Comparison of ENCODE assay signal across 9 cellular contexts in the genomic region with DNA sequence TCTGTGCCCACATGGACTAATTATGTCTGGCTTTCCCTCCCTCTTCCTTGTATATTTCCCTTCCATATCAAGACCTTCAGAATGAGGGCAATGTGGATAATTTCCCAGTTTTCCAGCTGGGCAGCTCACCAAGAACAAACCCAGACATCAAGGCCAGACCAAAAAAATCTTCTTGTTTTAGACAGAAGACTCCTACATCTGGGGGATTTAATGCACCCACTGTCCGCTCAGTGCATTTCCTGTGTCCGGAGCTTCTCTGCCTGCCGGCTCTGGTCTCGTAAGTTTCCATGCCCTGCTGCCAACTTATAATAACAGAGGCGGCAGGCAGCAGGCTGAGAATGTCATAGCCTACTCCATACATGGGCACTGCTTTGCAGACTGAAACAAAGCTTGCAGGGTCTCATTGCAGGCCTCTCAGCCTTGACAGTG.
DNase-seq lines count a peak whose midpoint lies in the region; ATAC-seq and TF ChIP-seq lines count a peak whose summit lies in the region.
"Had no signal": no experiment of that assay in that cellular context is flagged by ENCODE, and none has a peak within 500 bp of the region (broad histone marks: within the 10 kb centered on the region; RNA-seq: fewer than 3 reads in every experiment).

No MANE protein-coding gene starts in this region.

- TF ChIP-seq POLR2A in esophagus squamous epithelium (IDR thresholded peaks at IDR 0.05): no peak
- TF ChIP-seq POLR2A in transverse colon (IDR thresholded peaks at IDR 0.05): no peak

- H3K27ac Mint-ChIP-seq in activated T-helper 1 cell treated with anti-CD3 and anti-CD28 coated beads, Interleukin-12 subunit alpha, Interleukin-12 subunit beta, Interleukin-2, Interleukin-4 antibody, amounts not matched to agents 30 ng/mL and 10 ng/mL and 1 ng/mL, durations not matched to agents 14 hours and 24 hours and 36 hours: peak overlapping the region; percentile 34

- no peak for TF ChIP-seq CTCF in esophagus squamous epithelium (IDR thresholded peaks at IDR 0.05)
- TF ChIP-seq CTCF in transverse colon (IDR thresholded peaks at IDR 0.05): no peak

- H3K9me3 ChIP-seq in esophagus squamous epithelium (peaks cover 0 to 12% (median 10%) of the 10 kb centered on the region in 3 donors), muscle layer of colon (ENCODE audit: low read length) (no peaks in the 10 kb centered on the region), transverse colon (peaks cover 4 to 12% of the 10 kb centered on the region in 2 donors)

- intact Hi-C loops in activated T-helper 1 cell treated with anti-CD3 and anti-CD28 coated beads, Interleukin-12 subunit alpha, Interleukin-12 subunit beta, Interleukin-2, Interleukin-4 antibody, amounts not matched to agents 30 ng/mL and 10 ng/mL and 1 ng/mL, durations not matched to agents 14 hours and 24 hours and 36 hours (cut with micrococcal nuclease): no loop called here
- intact Hi-C loops in esophagus squamous epithelium (cut with DNase I): no loop called here
- intact Hi-C loops in transverse colon (cut with DNase I; ENCODE audit: low total_unique reads): loop anchor here (2.0 kb wide), 1 partner anchor 25 kb away; no protein-coding TSS in a partner anchor

- in situ Hi-C loops in transverse colon (cut with MboI; ENCODE audit: low pct_ligation_motif_present in 1 of 4, low pct_unique_long_range_greater_than_20kb in 1 of 4, low sequenced_read_pairs in 3 of 4): no loop called here

- H3K27ac ChIP-seq in esophagus squamous epithelium (peak overlapping the region; percentile 48 to 89 (median 80)), muscle layer of colon (ENCODE audit: low read depth, low read length) (peak overlapping the region; percentile 83), transverse colon (peak overlapping the region; percentile 78 to 88 (median 82))

- peaks cover 83% of the 10 kb centered on the region for H3K4me1 Mint-ChIP-seq in activated T-helper 1 cell treated with anti-CD3 and anti-CD28 coated beads, Interleukin-12 subunit alpha, Interleukin-12 subunit beta, Interleukin-2, Interleukin-4 antibody, amounts not matched to agents 30 ng/mL and 10 ng/mL and 1 ng/mL, durations not matched to agents 14 hours and 24 hours and 36 hours (ENCODE audit: low read depth)

- H3K27me3 ChIP-seq in esophagus squamous epithelium (no peaks in the 10 kb centered on the region), muscle layer of colon (ENCODE audit: control insufficient read depth in 1 of 2, insufficient read depth in 2 of 2, low read length in 2 of 2) (no peaks in the 10 kb centered on the region), transverse colon (no peaks in the 10 kb centered on the region)

- ATAC-seq in HG02852 (IDR thresholded peaks at IDR 0.05; ENCODE audit: unreplicated experiment): no peak

- H3K9me3 Mint-ChIP-seq in activated T-helper 1 cell treated with anti-CD3 and anti-CD28 coated beads, Interleukin-12 subunit alpha, Interleukin-12 subunit beta, Interleukin-2, Interleukin-4 antibody, amounts not matched to agents 30 ng/mL and 10 ng/mL and 1 ng/mL, durations not matched to agents 14 hours and 24 hours and 36 hours: peaks cover 30% of the 10 kb centered on the region

- H3K4me1 ChIP-seq in esophagus squamous epithelium: peaks cover 17 to 54% (median 31%) of the 10 kb centered on the region in 3 donors
- peaks cover 48% of the 10 kb centered on the region for H3K4me1 ChIP-seq in muscle layer of colon (ENCODE audit: insufficient read depth, low read length)
- H3K4me1 ChIP-seq in transverse colon: peaks cover 22 to 36% (median 28%) of the 10 kb centered on the region in 4 donors

- H3K9ac ChIP-seq in muscle layer of colon (ENCODE audit: low read length): peak overlapping the region; percentile 7

- no peak overlapping the region for H3K4me3 Mint-ChIP-seq in activated T-helper 1 cell treated with anti-CD3 and anti-CD28 coated beads, Interleukin-12 subunit alpha, Interleukin-12 subunit beta, Interleukin-2, Interleukin-4 antibody, amounts not matched to agents 30 ng/mL and 10 ng/mL and 1 ng/mL, durations not matched to agents 14 hours and 24 hours and 36 hours

- 31% methylated on average over 4 of the region's 5 CpGs; no CpG with 5 or more reads in 1 of the 2 donors for WGBS in esophagus squamous epithelium, 2 donors
- WGBS in transverse colon (ENCODE audit: low coverage in 1 of 2), 2 donors: 64% methylated on average over 5 of the region's 5 CpGs; no CpG with 5 or more reads in 1 of the 2 donors

- peaks cover 0 to 57% (median 0%) of the 10 kb centered on the region in 3 donors for H3K36me3 ChIP-seq in esophagus squamous epithelium
- no peaks in the 10 kb centered on the region for H3K36me3 ChIP-seq in muscle layer of colon (ENCODE audit: insufficient read depth, low read length)
- H3K36me3 ChIP-seq in transverse colon: peaks cover 0 to 19% (median 2%) of the 10 kb centered on the region in 4 donors

- H3K27me3 Mint-ChIP-seq in activated T-helper 1 cell treated with anti-CD3 and anti-CD28 coated beads, Interleukin-12 subunit alpha, Interleukin-12 subunit beta, Interleukin-2, Interleukin-4 antibody, amounts not matched to agents 30 ng/mL and 10 ng/mL and 1 ng/mL, durations not matched to agents 14 hours and 24 hours and 36 hours (ENCODE audit: insufficient read depth): no peaks in the 10 kb centered on the region

- peak overlapping the region in 1 of 4 donors; percentile 16 for H3K4me3 ChIP-seq in esophagus squamous epithelium
- peak overlapping the region in 1 of 2 donors; percentile 10 for H3K4me3 ChIP-seq in muscle layer of colon (ENCODE audit: low read depth in 1 of 2, low read length in 2 of 2)
- H3K4me3 ChIP-seq in transverse colon: no peak overlapping the region

- DNase-seq in activated T-helper 1 cell treated with anti-CD3 and anti-CD28 coated beads, Interleukin-12 subunit alpha, Interleukin-12 subunit beta, Interleukin-2, Interleukin-4 antibody, amounts not matched to agents 30 ng/mL and 10 ng/mL and 1 ng/mL, durations not matched to agents 14 hours and 24 hours and 36 hours (ENCODE audit: low spot score): no peak
- DNase-seq in esophagus squamous epithelium (lab: John Stamatoyannopoulos, UW): no peak
- no peak for DNase-seq in transverse colon
- no peak for DNase-seq in retina
- DNase-seq in NOMO-1 treated with DMSO at 0.1 percent for 48 hours (lab: John Stamatoyannopoulos, UW; ENCODE audit: unreplicated experiment): no peak
- DNase-seq: activated CD4-positive, alpha-beta T cell treated with anti-CD3 and anti-CD28 coated beads, Interleukin-2, amount 50 U/mL, for 4 hours; stimulated activated CD4-positive, alpha-beta T cell treated with anti-CD3 and anti-CD28 coated beads, Interleukin-12 subunit alpha, Interleukin-12 subunit beta, amount 100 ng/mL, for 4 hours had no signal

- no peak for TF ChIP-seq EP300 in transverse colon (IDR thresholded peaks at IDR 0.05; ENCODE audit: low read depth)

- H3K36me3 Mint-ChIP-seq in activated T-helper 1 cell treated with anti-CD3 and anti-CD28 coated beads, Interleukin-12 subunit alpha, Interleukin-12 subunit beta, Interleukin-2, Interleukin-4 antibody, amounts not matched to agents 30 ng/mL and 10 ng/mL and 1 ng/mL, durations not matched to agents 14 hours and 24 hours and 36 hours (ENCODE audit: low read depth): peaks cover 84% of the 10 kb centered on the region
